In genomic region chr10:103445767-103446567, GRCh38 we compare ENCODE assay signal across 1 cellular context.
TF ChIP-seq lines count a peak whose summit lies in the region.

No MANE protein-coding gene starts in this region.

TF ChIP-seq in GM12878, 131 proteins besides CTCF, POLR2A, EP300 and RAD21:
- TF ChIP-seq KDM1A (IDR thresholded peaks at IDR 0.05; ENCODE audit: borderline replicate concordance) (no peak), MAX (IDR thresholded peaks at IDR 0.05; ENCODE audit: low read depth, low read length) (no peak), MXI1 (IDR thresholded peaks at IDR 0.05; ENCODE audit: low read depth, low read length) (no peak), CUX1 (IDR thresholded peaks at IDR 0.05; ENCODE audit: insufficient replicate concordance, low read depth, low read length) (no peak), RCOR1 (conservative IDR thresholded peaks at IDR 0.05; ENCODE audit: low read depth, low read length) (no peak), STAT3 (IDR thresholded peaks at IDR 0.05; ENCODE audit: low read depth, low read length) (no peak), SIX5 (IDR thresholded peaks at IDR 0.05; ENCODE audit: low read depth, low read length, severe bottlenecking) (no peak), ZZZ3 (IDR thresholded peaks at IDR 0.05; ENCODE audit: control insufficient read depth, insufficient read length, low read depth) (no peak), DPF2 (IDR thresholded peaks at IDR 0.05) (no peak), SMARCA5 (IDR thresholded peaks at IDR 0.05) (no peak)
